Comparison of ENCODE assay signal across 21 cellular contexts in genomic region chr4:141686929-141687328, GRCh38. TPM values are rescaled to one million over a fixed set of nuclear protein-coding genes. Genes with fewer than 3 reads are reported as not detected.
DNase-seq lines count a peak whose midpoint lies in the region; ATAC-seq and TF ChIP-seq lines count a peak whose summit lies in the region.
"Had no signal": no experiment of that assay in that cellular context is flagged by ENCODE, and none has a peak within 500 bp of the region (broad histone marks: within the 10 kb centered on the region; RNA-seq: fewer than 3 reads in every experiment).

No MANE protein-coding gene starts in this region.

- no peaks in the 10 kb centered on the region for H3K4me1 Mint-ChIP-seq in activated CD4-positive, alpha-beta memory T cell treated with anti-CD3 and anti-CD28 coated beads, Interleukin-2, amount 10 ng/mL, durations not matched to agents 7 days and 5 days
- H3K4me1 Mint-ChIP-seq: activated naive CD8-positive, alpha-beta T cell treated with anti-CD3 and anti-CD28 coated beads for 36 hours; GM23338; naive thymus-derived CD8-positive, alpha-beta T cell had no signal

- no peak for TF ChIP-seq CTCF in fibroblast of mammary gland (conservative IDR thresholded peaks at IDR 0.05; ENCODE audit: control insufficient read depth, insufficient read depth, low read depth, low read length)

- H3K36me3 Mint-ChIP-seq in activated CD4-positive, alpha-beta memory T cell treated with anti-CD3 and anti-CD28 coated beads, Interleukin-2, amount 10 ng/mL, durations not matched to agents 7 days and 5 days (ENCODE audit: low read depth) = no peaks in the 10 kb centered on the region
- H3K36me3 Mint-ChIP-seq: activated naive CD8-positive, alpha-beta T cell treated with anti-CD3 and anti-CD28 coated beads for 36 hours had no signal

- H3K9me3 Mint-ChIP-seq in activated CD4-positive, alpha-beta memory T cell treated with anti-CD3 and anti-CD28 coated beads, Interleukin-2, amount 10 ng/mL, durations not matched to agents 7 days and 5 days = peaks cover 7% of the 10 kb centered on the region
- H3K9me3 Mint-ChIP-seq: activated naive CD8-positive, alpha-beta T cell treated with anti-CD3 and anti-CD28 coated beads for 36 hours; activated T-helper 1 cell treated with anti-CD3 and anti-CD28 coated beads, Interleukin-12 subunit alpha, Interleukin-12 subunit beta, Interleukin-2, Interleukin-4 antibody, amounts not matched to agents 30 ng/mL and 10 ng/mL and 1 ng/mL, durations not matched to agents 14 hours and 24 hours and 36 hours; GM23338 had no signal

- H3K27ac Mint-ChIP-seq in activated CD4-positive, alpha-beta memory T cell treated with anti-CD3 and anti-CD28 coated beads, Interleukin-2, amount 10 ng/mL, durations not matched to agents 7 days and 5 days = no peak overlapping the region
- H3K27ac Mint-ChIP-seq: activated naive CD8-positive, alpha-beta T cell treated with anti-CD3 and anti-CD28 coated beads for 36 hours; activated T-helper 1 cell treated with anti-CD3 and anti-CD28 coated beads, Interleukin-12 subunit alpha, Interleukin-12 subunit beta, Interleukin-2, Interleukin-4 antibody, amounts not matched to agents 30 ng/mL and 10 ng/mL and 1 ng/mL, durations not matched to agents 14 hours and 24 hours and 36 hours; GM23338; naive thymus-derived CD8-positive, alpha-beta T cell had no signal

- CTCF ChIA-PET in activated CD4-positive, alpha-beta memory T cell treated with anti-CD3 and anti-CD28 coated beads, Interleukin-2, amount 10 ng/mL, durations not matched to agents 7 days and 5 days (lab: Charles Lee) = no interaction called here

- no peak overlapping the region for H3K4me3 ChIP-seq in fibroblast of mammary gland (ENCODE audit: control insufficient read depth, low read depth, low read length)
- H3K4me3 ChIP-seq: GM23338, K562, lung, skin epidermis had no signal

- no peaks in the 10 kb centered on the region for H3K27me3 Mint-ChIP-seq in activated CD4-positive, alpha-beta memory T cell treated with anti-CD3 and anti-CD28 coated beads, Interleukin-2, amount 10 ng/mL, durations not matched to agents 7 days and 5 days
- H3K27me3 Mint-ChIP-seq: activated naive CD8-positive, alpha-beta T cell treated with anti-CD3 and anti-CD28 coated beads for 36 hours had no signal

- POLR2A ChIA-PET in activated CD4-positive, alpha-beta memory T cell treated with anti-CD3 and anti-CD28 coated beads, Interleukin-2, amount 10 ng/mL, durations not matched to agents 7 days and 5 days (lab: Charles Lee) = no interaction called here

- no peak for ATAC-seq in GM18519 (IDR thresholded peaks at IDR 0.05; ENCODE audit: low FRiP score, unreplicated experiment)
- ATAC-seq: GM23338; K562; naive thymus-derived CD8-positive, alpha-beta T cell had no signal

- DNase-seq in EH (ENCODE audit: low read depth) = peak; percentile 38
- peak; percentile 56 for DNase-seq in NCI-H69 (lab: John Stamatoyannopoulos, UW)
- peak; percentile 36 for DNase-seq in fibroblast of mammary gland (ENCODE audit: low read depth)
- DNase-seq in renal cortical epithelial cell (ENCODE audit: low read depth) = peak; percentile 56
- no peak for DNase-seq in activated CD4-positive, alpha-beta memory T cell treated with anti-CD3 and anti-CD28 coated beads, Interleukin-2, amount 10 ng/mL, durations not matched to agents 7 days and 5 days
- no peak for DNase-seq in LoVo (ENCODE audit: low spot score)
- DNase-seq: activated CD4-positive, CD25-positive, alpha-beta regulatory T cell; activated naive CD8-positive, alpha-beta T cell treated with anti-CD3 and anti-CD28 coated beads for 36 hours; DND-41; effector CD4-positive, alpha-beta T cell; naive thymus-derived CD8-positive, alpha-beta T cell; NCI-H526 treated with DMSO at 0.1 percent for 48 hours; posterior cingulate gyrus; SIG-M5; stimulated activated CD4-positive, alpha-beta T cell treated with anti-CD3 and anti-CD28 coated beads, Interleukin-4, amount 100 ng/mL, for 1 hour had no signal

- H3K4me3 Mint-ChIP-seq in activated CD4-positive, alpha-beta memory T cell treated with anti-CD3 and anti-CD28 coated beads, Interleukin-2, amount 10 ng/mL, durations not matched to agents 7 days and 5 days = no peak overlapping the region
- H3K4me3 Mint-ChIP-seq: activated naive CD8-positive, alpha-beta T cell treated with anti-CD3 and anti-CD28 coated beads for 36 hours; activated T-helper 1 cell treated with anti-CD3 and anti-CD28 coated beads, Interleukin-12 subunit alpha, Interleukin-12 subunit beta, Interleukin-2, Interleukin-4 antibody, amounts not matched to agents 30 ng/mL and 10 ng/mL and 1 ng/mL, durations not matched to agents 14 hours and 24 hours and 36 hours; GM23338; naive thymus-derived CD8-positive, alpha-beta T cell had no signal

RNA-seq across cellular contexts. Expression of gene IL15, which starts 50.5 kb away (rescaled TPM):
- 9.0 and 20.1 TPM in 2 replicates for total RNA-seq in renal cortical epithelial cell
- total RNA-seq in activated CD4-positive, alpha-beta memory T cell treated with anti-CD3 and anti-CD28 coated beads, Interleukin-2, amount 10 ng/mL, durations not matched to agents 7 days and 5 days = 1 to 10 TPM; 3.9 to 4.0 TPM

Comparison
In these comparisons a context has a peak if more than half of its experiments do, and no peak if none do; other contexts are left out.
1. DNase-seq: peak in EH (single experiment), NCI-H69 (single experiment), fibroblast of mammary gland (single experiment) and renal cortical epithelial cell (single experiment); none in activated CD4-positive, alpha-beta memory T cell treated with anti-CD3 and anti-CD28 coated beads, Interleukin-2, amount 10 ng/mL, durations not matched to agents 7 days and 5 days (single experiment) and LoVo (single experiment).